In the genomic region with DNA sequence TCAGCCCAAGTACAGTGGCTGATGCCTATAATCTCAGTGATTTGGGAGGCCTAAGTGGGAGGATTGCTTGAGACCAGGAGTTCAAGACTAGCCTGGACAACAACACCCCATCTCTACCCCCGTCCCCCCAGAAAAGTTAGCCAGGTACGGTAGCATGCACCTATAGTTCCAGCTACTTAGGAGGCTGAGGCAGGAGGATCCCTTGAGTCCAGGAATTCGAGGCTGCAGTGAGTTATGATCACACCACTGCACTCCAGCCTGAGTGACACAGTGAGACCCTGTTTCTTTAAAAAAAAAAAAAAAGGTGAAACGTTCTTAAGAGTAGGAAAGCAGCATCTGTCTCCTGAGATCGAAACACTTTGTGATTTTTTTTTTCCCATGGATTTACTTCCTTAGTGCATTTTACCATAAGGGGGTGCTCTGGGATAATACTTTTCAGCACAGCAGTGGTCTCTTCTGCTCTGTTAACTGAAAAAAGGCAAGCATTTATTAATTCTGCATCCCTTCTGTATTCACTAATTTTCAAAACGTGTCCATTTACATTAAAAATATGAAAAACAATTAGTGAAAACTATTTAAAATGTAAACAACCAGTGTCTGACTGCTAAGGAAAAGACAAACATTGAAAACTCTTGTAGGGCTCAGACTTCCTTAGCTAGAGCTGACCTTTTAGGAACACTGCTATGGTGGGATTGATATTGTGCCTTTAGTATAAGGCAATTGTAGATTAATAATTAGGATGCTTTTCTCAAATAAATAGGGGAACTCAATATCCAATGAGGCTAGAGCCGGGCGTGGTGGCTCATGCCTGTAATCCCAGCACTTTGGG, we compare ENCODE assay signal across 9 cellular contexts. TPM values are rescaled to one million over a fixed set of nuclear protein-coding genes. Genes with fewer than 3 reads are reported as not detected.
DNase-seq lines count a peak whose midpoint lies in the region; ATAC-seq and TF ChIP-seq lines count a peak whose summit lies in the region.
"Had no signal": no experiment of that assay in that cellular context is flagged by ENCODE, and none has a peak within 500 bp of the region (broad histone marks: within the 10 kb centered on the region; RNA-seq: fewer than 3 reads in every experiment).

No MANE protein-coding gene starts in this region.

- H3K4me3 ChIP-seq in DOHH2 (ENCODE audit: low read length) (no peak overlapping the region), choroid plexus epithelial cell (ENCODE audit: low read depth, low read length) (no peak overlapping the region)

- no peaks in the 10 kb centered on the region for H3K9me3 Mint-ChIP-seq in nephron
- no peaks in the 10 kb centered on the region for H3K9me3 Mint-ChIP-seq in activated CD4-positive, alpha-beta T cell treated with anti-CD3 and anti-CD28 coated beads, Interleukin-2, amount 10 ng/mL, durations not matched to agents 7 days and 5 days

- H3K27me3 Mint-ChIP-seq in nephron (ENCODE audit: low read depth), result no peaks in the 10 kb centered on the region
- peaks cover 11% of the 10 kb centered on the region for H3K27me3 Mint-ChIP-seq in activated CD4-positive, alpha-beta T cell treated with anti-CD3 and anti-CD28 coated beads, Interleukin-2, amount 10 ng/mL, durations not matched to agents 7 days and 5 days

- ATAC-seq in GM18873 (IDR thresholded peaks at IDR 0.05; ENCODE audit: low FRiP score, unreplicated experiment), result no peak

- no peaks in the 10 kb centered on the region for H4K20me1 ChIP-seq in DOHH2 (ENCODE audit: control insufficient read depth, insufficient read depth, low read depth, low read length)

- no peaks in the 10 kb centered on the region for H3K9me2 ChIP-seq in DOHH2 (replicated peaks; ENCODE audit: control insufficient read depth, low read length)

- DNase-seq in NCI-H2171 (lab: John Stamatoyannopoulos, UW) (peak; percentile 68), choroid plexus epithelial cell (ENCODE audit: low read depth) (peak; percentile 72), NCI-H524 treated with DMSO at 0.1 percent for 48 hours (lab: John Stamatoyannopoulos, UW) (no peak), GM20000 (ENCODE audit: low spot score) (no peak)
- DNase-seq in activated CD4-positive, alpha-beta T cell treated with anti-CD3 and anti-CD28 coated beads, Interleukin-2, amount 10 ng/mL, durations not matched to agents 7 days and 5 days, result no peak

- no peaks in the 10 kb centered on the region for H3K79me2 ChIP-seq in DOHH2 (ENCODE audit: control insufficient read depth, low read length)

- H3K27ac ChIP-seq in DOHH2 (ENCODE audit: low read depth, low read length), result no peak overlapping the region
- H3K27ac ChIP-seq: epithelial cell of prostate had no signal

- CTCF ChIA-PET in activated CD4-positive, alpha-beta T cell treated with anti-CD3 and anti-CD28 coated beads, Interleukin-2, amount 10 ng/mL, durations not matched to agents 7 days and 5 days (lab: Charles Lee), result interaction anchor here (1.0 to 1.3 kb wide), 2 partner anchors 11 kb away, joined by 3 read pairs; no protein-coding TSS in a partner anchor

- no peaks in the 10 kb centered on the region for H3K9me3 ChIP-seq in DOHH2 (ENCODE audit: control insufficient read depth, insufficient read depth, low read length)

- H3K36me3 ChIP-seq in DOHH2 (ENCODE audit: control insufficient read depth, low read length), result no peaks in the 10 kb centered on the region

- no peak overlapping the region for H3K4me3 Mint-ChIP-seq in nephron
- no peak overlapping the region for H3K4me3 Mint-ChIP-seq in activated CD4-positive, alpha-beta T cell treated with anti-CD3 and anti-CD28 coated beads, Interleukin-2, amount 10 ng/mL, durations not matched to agents 7 days and 5 days

- no peak overlapping the region for H3K4me2 ChIP-seq in DOHH2 (ENCODE audit: low read length)

- POLR2A ChIA-PET in activated CD4-positive, alpha-beta T cell treated with anti-CD3 and anti-CD28 coated beads, Interleukin-2, amount 10 ng/mL, durations not matched to agents 7 days and 5 days (lab: Charles Lee), result no interaction called here

- H3K4me1 ChIP-seq in DOHH2 (ENCODE audit: control insufficient read depth, low read length), result no peaks in the 10 kb centered on the region

- no peaks in the 10 kb centered on the region for H3F3A ChIP-seq in DOHH2 (ENCODE audit: control insufficient read depth, insufficient read depth)

- no peaks in the 10 kb centered on the region for H3K4me1 Mint-ChIP-seq in nephron
- no peaks in the 10 kb centered on the region for H3K4me1 Mint-ChIP-seq in activated CD4-positive, alpha-beta T cell treated with anti-CD3 and anti-CD28 coated beads, Interleukin-2, amount 10 ng/mL, durations not matched to agents 7 days and 5 days

- H3K27ac Mint-ChIP-seq in nephron, result no peak overlapping the region
- no peak overlapping the region for H3K27ac Mint-ChIP-seq in activated CD4-positive, alpha-beta T cell treated with anti-CD3 and anti-CD28 coated beads, Interleukin-2, amount 10 ng/mL, durations not matched to agents 7 days and 5 days

- no peaks in the 10 kb centered on the region for H3K27me3 ChIP-seq in DOHH2 (ENCODE audit: control insufficient read depth, low read length)

- TF ChIP-seq CTCF in DOHH2 (IDR thresholded peaks at IDR 0.05; ENCODE audit: low read depth, low read length, poor library complexity, severe bottlenecking) (peak; percentile 27), choroid plexus epithelial cell (conservative IDR thresholded peaks at IDR 0.05; ENCODE audit: low read depth, low read length) (peak; percentile 57), nephron (IDR thresholded peaks at IDR 0.05; ENCODE audit: unreplicated experiment in 3 of 3) (peak; percentile 62 to 74 (median 72)), GM20000 (IDR thresholded peaks at IDR 0.05; ENCODE audit: extremely low read depth, missing control alignments) (no peak)

- no peaks in the 10 kb centered on the region for H3K36me3 Mint-ChIP-seq in nephron (ENCODE audit: low read depth)
- H3K36me3 Mint-ChIP-seq in activated CD4-positive, alpha-beta T cell treated with anti-CD3 and anti-CD28 coated beads, Interleukin-2, amount 10 ng/mL, durations not matched to agents 7 days and 5 days (ENCODE audit: low read depth), result no peaks in the 10 kb centered on the region

RNA-seq across cellular contexts. Expression of a gene that starts 31.2 kb away (rescaled TPM):
- 1 to 10 TPM; 2.9 to 3.7 TPM for total RNA-seq in activated CD4-positive, alpha-beta T cell treated with anti-CD3 and anti-CD28 coated beads, Interleukin-2, amount 10 ng/mL, durations not matched to agents 7 days and 5 days

Comparison
In these comparisons a context has a peak if more than half of its experiments do, and no peak if none do; other contexts are left out.
1. DNase-seq: peak in NCI-H2171 (single experiment) and choroid plexus epithelial cell (single experiment); none in activated CD4-positive, alpha-beta T cell treated with anti-CD3 and anti-CD28 coated beads, Interleukin-2, amount 10 ng/mL, durations not matched to agents 7 days and 5 days (single experiment), NCI-H524 treated with DMSO at 0.1 percent for 48 hours (single experiment) and GM20000 (single experiment).